1 cellular context compared by ENCODE assay signal in genomic region chr4:156606444-156607197, GRCh38.
A peak's percentile ranks its signal among the peaks of the same experiment; 100 is the strongest.
TF ChIP-seq lines count a peak whose summit lies in the region.

No MANE protein-coding gene starts in this region.

TF ChIP-seq in IMR-90, 13 proteins besides CTCF, POLR2A, EP300 and RAD21:
- TF ChIP-seq MAFK (IDR thresholded peaks at IDR 0.05; ENCODE audit: low read depth, low read length) (peak; percentile 29), MXI1 (IDR thresholded peaks at IDR 0.05; ENCODE audit: borderline replicate concordance, low read depth, low read length) (no peak), CEBPB (IDR thresholded peaks at IDR 0.05; ENCODE audit: low read depth, low read length) (no peak)
- TF ChIP-seq, protein P1, sequence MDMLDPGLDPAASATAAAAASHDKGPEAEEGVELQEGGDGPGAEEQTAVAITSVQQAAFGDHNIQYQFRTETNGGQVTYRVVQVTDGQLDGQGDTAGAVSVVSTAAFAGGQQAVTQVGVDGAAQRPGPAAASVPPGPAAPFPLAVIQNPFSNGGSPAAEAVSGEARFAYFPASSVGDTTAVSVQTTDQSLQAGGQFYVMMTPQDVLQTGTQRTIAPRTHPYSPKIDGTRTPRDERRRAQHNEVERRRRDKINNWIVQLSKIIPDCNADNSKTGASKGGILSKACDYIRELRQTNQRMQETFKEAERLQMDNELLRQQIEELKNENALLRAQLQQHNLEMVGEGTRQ (IDR thresholded peaks at IDR 0.05; ENCODE audit: low read depth, low read length): peak; percentile 52; the same call in 1 of the 2 replicates
